In the genomic region with DNA sequence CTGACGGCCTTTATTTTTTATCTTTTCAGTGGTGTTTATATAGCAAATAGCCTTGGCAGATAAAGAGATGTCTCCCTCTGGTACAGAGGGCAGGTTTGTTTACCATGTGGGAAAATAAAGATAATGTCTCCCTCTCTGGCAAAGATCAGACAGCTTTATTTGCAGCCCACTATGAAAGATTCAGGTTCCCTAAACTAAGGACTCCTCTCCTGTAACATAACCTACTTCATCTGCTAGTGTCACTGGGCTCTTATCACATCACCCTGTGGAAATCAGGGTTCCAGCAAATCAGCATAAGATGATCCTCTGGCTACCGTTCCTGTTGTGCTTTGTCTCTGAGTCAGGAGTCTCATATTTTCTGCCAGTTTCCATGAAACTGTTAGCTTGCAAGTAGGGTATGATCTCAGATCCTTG, we compare ENCODE assay signal across 1 cellular context.
A peak's percentile ranks its signal among the peaks of the same experiment; 100 is the strongest.
TF ChIP-seq lines count a peak whose summit lies in the region.

No MANE protein-coding gene starts in this region.

TF ChIP-seq in HepG2, 621 proteins besides CTCF, POLR2A, EP300 and RAD21 (continued from another document):
- TF ChIP-seq MED1 (CRISPR knock-in tag; IDR thresholded peaks at IDR 0.05) (0 out of 2 replicates have a peak, but pooled peaks have one; percentile 43), SIN3B (IDR thresholded peaks at IDR 0.05; ENCODE audit: low read length) (no peak), TGIF2 (CRISPR knock-in tag; IDR thresholded peaks at IDR 0.05) (no peak), CCAR2 (optimal IDR thresholded peaks at IDR 0.05; ENCODE audit: low read depth, low read length) (no peak)
